Comparison of ENCODE assay signal across 21 cellular contexts in genomic region chr10:64574371-64574770, GRCh38.
DNase-seq lines count a peak whose midpoint lies in the region; ATAC-seq and TF ChIP-seq lines count a peak whose summit lies in the region.
"Had no signal": no experiment of that assay in that cellular context is flagged by ENCODE, and none has a peak within 500 bp of the region (broad histone marks: within the 10 kb centered on the region; RNA-seq: fewer than 3 reads in every experiment).

No MANE protein-coding gene starts in this region.

- peak; percentile 4 for DNase-seq in DMS 273 (lab: John Stamatoyannopoulos, UW; ENCODE audit: unreplicated experiment)
- no peak for DNase-seq in DMS 273 treated with DMSO at 0.1 percent for 48 hours (lab: John Stamatoyannopoulos, UW)
- DNase-seq in LNCaP clone FGC (ENCODE audit: low read depth) = peak; percentile 74
- peak in 1 of 3 donors; percentile 22 for DNase-seq in mucosa of descending colon
- no peak for DNase-seq in sigmoid colon
- no peak for DNase-seq in stimulated activated CD4-positive, alpha-beta T cell treated with anti-CD3 and anti-CD28 coated beads, Interleukin-1b, Interleukin-23, amount 100 ng/mL, for 48 hours
- no peak for DNase-seq in CD14-positive monocyte (ENCODE audit: low spot score)
- DNase-seq: activated CD4-positive, alpha-beta T cell treated with anti-CD3 and anti-CD28 coated beads for 4 hours; DMS79; foreskin melanocyte; KG1; kidney glomerular epithelial cell; midbrain; NCI-H1092; RPMI8226; stimulated activated CD4-positive, alpha-beta T cell treated with anti-CD3 and anti-CD28 coated beads, Interleukin-4, amount 100 ng/mL, for 4 hours; SW 1271 had no signal

- no peak for TF ChIP-seq POLR2A in sigmoid colon (IDR thresholded peaks at IDR 0.05)

- no peak overlapping the region for H3K4me3 Mint-ChIP-seq in CD14-positive monocyte

- TF ChIP-seq EP300 in sigmoid colon (IDR thresholded peaks at IDR 0.05) = no peak

- no peaks in the 10 kb centered on the region for H3K36me3 ChIP-seq in mucosa of descending colon (ENCODE audit: low read depth)
- no peaks in the 10 kb centered on the region for H3K36me3 ChIP-seq in sigmoid colon
- H3K36me3 ChIP-seq: BLaER1, prostate gland had no signal

- H3K27ac ChIP-seq in VCaP (peak overlapping the region; percentile 85), sigmoid colon (no peak overlapping the region)
- H3K27ac ChIP-seq: BLaER1, prostate gland had no signal

- H3K27ac Mint-ChIP-seq in CD14-positive monocyte = peak overlapping the region in 1 of 7 donors; percentile 6

- H3K27me3 Mint-ChIP-seq in CD14-positive monocyte (ENCODE audit: low read depth in 3 of 3) = peaks cover 0 to 2% (median 0%) of the 10 kb centered on the region in 3 donors

- H3K27me3 ChIP-seq in sigmoid colon = no peaks in the 10 kb centered on the region
- H3K27me3 ChIP-seq: BLaER1 had no signal

- H3K4me1 ChIP-seq in mucosa of descending colon (ENCODE audit: low read depth) = peaks cover 8% of the 10 kb centered on the region
- H3K4me1 ChIP-seq in sigmoid colon = peaks cover 0 to 8% (median 4%) of the 10 kb centered on the region in 4 donors
- H3K4me1 ChIP-seq: BLaER1, prostate gland had no signal

- peaks cover 0 to 22% (median 0%) of the 10 kb centered on the region in 7 donors for H3K9me3 Mint-ChIP-seq in CD14-positive monocyte

- peak; percentile 12 for ATAC-seq in mucosa of descending colon

- 36 to 58% methylated on average over 2 of the region's 2 CpGs for WGBS in sigmoid colon, 2 donors

- H3K9me3 ChIP-seq in mucosa of descending colon (no peaks in the 10 kb centered on the region), sigmoid colon (no peaks in the 10 kb centered on the region)
- H3K9me3 ChIP-seq: BLaER1, prostate gland had no signal

- intact Hi-C loops in mucosa of descending colon (cut with DNase I, micrococcal nuclease) (no loop called here), sigmoid colon (cut with DNase I) (no loop called here), CD14-positive monocyte (cut with micrococcal nuclease) (no loop called here)

- peaks cover 4% of the 10 kb centered on the region for H3K4me1 Mint-ChIP-seq in CD14-positive monocyte

- no peaks in the 10 kb centered on the region for H3K36me3 Mint-ChIP-seq in CD14-positive monocyte

- TF ChIP-seq CTCF in LNCaP clone FGC (IDR thresholded peaks at IDR 0.05; ENCODE audit: control insufficient read depth, extremely low read depth, insufficient read depth) (no peak), VCaP (conservative IDR thresholded peaks at IDR 0.05) (no peak), mucosa of descending colon (IDR thresholded peaks at IDR 0.05) (no peak), sigmoid colon (IDR thresholded peaks at IDR 0.05) (no peak), CD14-positive monocyte (IDR thresholded peaks at IDR 0.05) (no peak)

- H3K4me3 ChIP-seq in LNCaP clone FGC (ENCODE audit: low read depth, low read length) (peak overlapping the region; percentile 8; the same call in 1 of the 2 replicates), mucosa of descending colon (no peak overlapping the region), sigmoid colon (no peak overlapping the region)
- H3K4me3 ChIP-seq: BLaER1, prostate gland, smooth muscle cell had no signal

Comparison
In these comparisons a context has a peak if more than half of its experiments do, and no peak if none do; other contexts are left out.
1. DNase-seq: peak in DMS 273 (single experiment) and LNCaP clone FGC (single experiment); none in DMS 273 treated with DMSO at 0.1 percent for 48 hours (single experiment), sigmoid colon (single experiment), stimulated activated CD4-positive, alpha-beta T cell treated with anti-CD3 and anti-CD28 coated beads, Interleukin-1b, Interleukin-23, amount 100 ng/mL, for 48 hours (single experiment) and CD14-positive monocyte (single experiment).